In genomic region chr4:178255172-178255571, GRCh38 we compare ENCODE assay signal across 7 cellular contexts.
"Had no signal": no experiment of that assay in that cellular context is flagged by ENCODE, and none has a peak within 500 bp of the region (broad histone marks: within the 10 kb centered on the region; RNA-seq: fewer than 3 reads in every experiment).

No MANE protein-coding gene starts in this region.

- H2AFZ ChIP-seq: GM23338 had no signal

- H3K27ac ChIP-seq: HL-60 had no signal

- ATAC-seq: GM23338, HepG2 had no signal

- H3K4me2 ChIP-seq: GM23338 had no signal

- FAIRE-seq: H1, H54, HepG2 had no signal

- DNase-seq: H9, HCEC 1CT had no signal

- H3K4me3 ChIP-seq: GM23338 had no signal
